Comparison of ENCODE assay signal across 17 cellular contexts in genomic region chr3:76872999-76873398, GRCh38.
DNase-seq lines count a peak whose midpoint lies in the region; ATAC-seq, FAIRE-seq and TF ChIP-seq lines count a peak whose summit lies in the region.
"Had no signal": no experiment of that assay in that cellular context is flagged by ENCODE, and none has a peak within 500 bp of the region (broad histone marks: within the 10 kb centered on the region; RNA-seq: fewer than 3 reads in every experiment).

No MANE protein-coding gene starts in this region.

- intact Hi-C loops in HepG2 (cut with micrococcal nuclease; ENCODE audit: unreplicated experiment) (loop anchor here (5.0 kb wide), 1 partner anchor 164 kb away; no protein-coding TSS in a partner anchor), left colon (cut with DNase I, micrococcal nuclease) (no loop called here), cardiac septum (cut with DNase I) (no loop called here)

- in situ Hi-C loops in HepG2 (cut with HindIII; ENCODE audit: extremely low pct_ligation_motif_present, low pct_unique_long_range_greater_than_20kb): no loop called here

- CTCF ChIA-PET in HepG2 (lab: Yijun Ruan, JAX; ENCODE audit: low intra/inter-chr PET ratio, low total read pairs): no interaction called here

- H3K9ac ChIP-seq in liver (ENCODE audit: low read depth in 1 of 2, low read length in 2 of 2) (no peak overlapping the region), HepG2 (ENCODE audit: insufficient read depth, low read depth, low read length) (no peak overlapping the region)

- FAIRE-seq in HepG2 (lab: Jason Lieb, UNC): no peak
- FAIRE-seq: H54 had no signal

- no peak overlapping the region for H2AFZ ChIP-seq in HepG2 (ENCODE audit: low read length)
- no peak overlapping the region for H2AFZ ChIP-seq in osteoblast (ENCODE audit: low read length)

- H3K4me2 ChIP-seq in HepG2 (ENCODE audit: low read depth, low read length) (no peak overlapping the region), osteoblast (ENCODE audit: insufficient read depth, low read length) (no peak overlapping the region)

- H3K27me3 ChIP-seq in liver (ENCODE audit: control insufficient read depth in 4 of 4, insufficient read depth in 4 of 4, low read length in 3 of 4) (no peaks in the 10 kb centered on the region), HepG2 (ENCODE audit: control insufficient read depth in 1 of 2, insufficient read depth in 2 of 2, low read length in 2 of 2) (no peaks in the 10 kb centered on the region), osteoblast (ENCODE audit: insufficient read depth, low read length) (no peaks in the 10 kb centered on the region)

- no TSS peak for BruUV-seq in HepG2 (replicated peaks; lab: Mats Ljungman, UMichigan)

- TF ChIP-seq EP300 in HepG2 (IDR thresholded peaks at IDR 0.05; ENCODE audit: low read depth in 2 of 2, low read length in 2 of 2) (no peak), HepG2 (CRISPR knock-in tag; IDR thresholded peaks at IDR 0.05; ENCODE audit: borderline replicate concordance) (no peak)

- H3K4me3 ChIP-seq in liver (ENCODE audit: low read depth in 1 of 3, low read length in 3 of 3) (no peak overlapping the region), HepG2 (replicated peaks in 1 of 3; ENCODE audit: insufficient read depth in 1 of 3, low read depth in 2 of 3, low read length in 3 of 3) (no peak overlapping the region), osteoblast (ENCODE audit: insufficient read depth, low read length) (no peak overlapping the region)

- H3K27ac ChIP-seq in liver (ENCODE audit: low read depth in 1 of 2, low read length in 2 of 2) (peak overlapping the region in 1 of 2 donors; percentile 2), HepG2 (ENCODE audit: extremely low read length, insufficient read depth, low read length) (no peak overlapping the region), osteoblast (ENCODE audit: low read depth, low read length) (no peak overlapping the region)
- H3K27ac ChIP-seq: RWPE1 had no signal

- TF ChIP-seq POLR2A in HepG2 (IDR thresholded peaks at IDR 0.05; ENCODE audit: insufficient read depth in 1 of 2, low read depth in 2 of 2, low read length in 2 of 2): no peak

- H3K79me2 ChIP-seq in HepG2 (ENCODE audit: insufficient read depth, low read length) (no peaks in the 10 kb centered on the region), osteoblast (ENCODE audit: insufficient read depth, low read length) (no peaks in the 10 kb centered on the region)

- H3K36me3 ChIP-seq in liver (ENCODE audit: control insufficient read depth in 4 of 4, insufficient read depth in 3 of 4, low read depth in 1 of 4, low read length in 3 of 4): no peaks in the 10 kb centered on the region
- no peaks in the 10 kb centered on the region for H3K36me3 ChIP-seq in HepG2 (replicated peaks in 1 of 2; ENCODE audit: control insufficient read depth in 1 of 2, insufficient read depth in 2 of 2, low read length in 2 of 2)
- H3K36me3 ChIP-seq in osteoblast (ENCODE audit: insufficient read depth, low read length): no peaks in the 10 kb centered on the region

- H4K20me1 ChIP-seq in HepG2 (ENCODE audit: insufficient read depth, low read length) (no peaks in the 10 kb centered on the region), osteoblast (ENCODE audit: insufficient read depth, low read length) (no peaks in the 10 kb centered on the region)

- ATAC-seq in HepG2 (no peak), left colon (peak; percentile 85)

- DNase-seq in HepG2 (ENCODE audit: low spot score) (no peak), left colon (no peak), osteoblast (ENCODE audit: insufficient read length, low spot score, missing footprints) (peak; percentile 1), NCI-H1105 treated with DMSO at 0.1 percent for 48 hours (lab: John Stamatoyannopoulos, UW) (no peak), cardiac septum (ENCODE audit: low spot score) (no peak), NCI-H345 (lab: John Stamatoyannopoulos, UW) (no peak), EL (no peak)
- DNase-seq: 8988T, KBM-7, MV-4-11, NCI-H1105, NCI-H2029 treated with DMSO at 0.1 percent for 48 hours, NCI-H526 treated with DMSO at 0.1 percent for 48 hours, SHP77 treated with DMSO at 0.1 percent for 48 hours had no signal

- POLR2A ChIA-PET in HepG2 (lab: Yijun Ruan, JAX): no interaction called here

- TF ChIP-seq RAD21 in liver (IDR thresholded peaks at IDR 0.05) (no peak), HepG2 (CRISPR knock-in tag; IDR thresholded peaks at IDR 0.05) (no peak)

- TF ChIP-seq CTCF in liver (IDR thresholded peaks at IDR 0.05; ENCODE audit: low read depth, low read length, missing input control): no peak
- TF ChIP-seq CTCF in HepG2 (CRISPR knock-in tag; IDR thresholded peaks at IDR 0.05): no peak
- TF ChIP-seq CTCF in osteoblast (IDR thresholded peaks at IDR 0.05; ENCODE audit: extremely low read depth, low read depth, low read length): no peak

- WGBS in liver: 28% methylated on average over 1 of the region's 1 CpG
- 5% methylated on average over 1 of the region's 1 CpG for WGBS in HepG2 (ENCODE audit: low lambda C conversion rate)

- H3K4me1 ChIP-seq in liver (ENCODE audit: control insufficient read depth in 4 of 4, insufficient read depth in 4 of 4, low read length in 3 of 4) (peaks cover 2 to 29% (median 25%) of the 10 kb centered on the region in 4 donors), HepG2 (ENCODE audit: insufficient read depth, low read length) (peaks cover 24% of the 10 kb centered on the region), osteoblast (ENCODE audit: insufficient read depth, low read length) (no peaks in the 10 kb centered on the region)

- H3K9me3 ChIP-seq in liver (ENCODE audit: control insufficient read depth in 4 of 4, low read length in 3 of 4) (peaks cover 0 to 2% (median 0%) of the 10 kb centered on the region in 4 donors), HepG2 (ENCODE audit: low read length) (no peaks in the 10 kb centered on the region), osteoblast (ENCODE audit: low read depth, low read length) (peaks cover 3% of the 10 kb centered on the region)

TF ChIP-seq in liver, 16 proteins besides CTCF, POLR2A, EP300 and RAD21:
- TF ChIP-seq MAX (IDR thresholded peaks at IDR 0.05) (no peak), HNF4A (conservative IDR thresholded peaks at IDR 0.05) (peak in 1 of 2 donors; percentile 57), RXRA (IDR thresholded peaks at IDR 0.05) (peak; percentile 83 to 91), TAF1 (conservative IDR thresholded peaks at IDR 0.05) (no peak), FOXA2 (IDR thresholded peaks at IDR 0.05) (peak; percentile 30), SP1 (IDR thresholded peaks at IDR 0.05) (peak; percentile 80)

TF ChIP-seq in HepG2, 621 proteins besides CTCF, POLR2A, EP300 and RAD21:
- TF ChIP-seq ZNF660 (CRISPR knock-in tag; IDR thresholded peaks at IDR 0.05; ENCODE audit: borderline replicate concordance, low read depth): no peak
- TF ChIP-seq ZNF275 (CRISPR knock-in tag; IDR thresholded peaks at IDR 0.05; ENCODE audit: borderline replicate concordance): no peak
- no peak for TF ChIP-seq ZNF10 (CRISPR knock-in tag; IDR thresholded peaks at IDR 0.05; ENCODE audit: borderline replicate concordance, low read depth)
- TF ChIP-seq ZNF331 (CRISPR knock-in tag; IDR thresholded peaks at IDR 0.05): no peak
- no peak for TF ChIP-seq RELA (CRISPR knock-in tag; IDR thresholded peaks at IDR 0.05)
- TF ChIP-seq MIER3 (CRISPR knock-in tag; IDR thresholded peaks at IDR 0.05; ENCODE audit: borderline replicate concordance): no peak
- TF ChIP-seq BRCA1 (CRISPR knock-in tag; IDR thresholded peaks at IDR 0.05): no peak
- TF ChIP-seq ZNF326 (CRISPR knock-in tag; IDR thresholded peaks at IDR 0.05; ENCODE audit: borderline replicate concordance): no peak
- TF ChIP-seq JDP2 (CRISPR knock-in tag; IDR thresholded peaks at IDR 0.05; ENCODE audit: borderline replicate concordance): no peak
- no peak for TF ChIP-seq FOXP4 (CRISPR knock-in tag; IDR thresholded peaks at IDR 0.05)
- no peak for TF ChIP-seq CEBPB (IDR thresholded peaks at IDR 0.05; ENCODE audit: borderline replicate concordance, low read depth, low read length)
- no peak for TF ChIP-seq SNAPC2 (CRISPR knock-in tag; IDR thresholded peaks at IDR 0.05)
- TF ChIP-seq SP4 (CRISPR knock-in tag; IDR thresholded peaks at IDR 0.05): no peak
- TF ChIP-seq KLF16 (CRISPR knock-in tag; IDR thresholded peaks at IDR 0.05): no peak
- no peak for TF ChIP-seq PBX3 (CRISPR knock-in tag; IDR thresholded peaks at IDR 0.05; ENCODE audit: borderline replicate concordance)
